2 cellular contexts compared by ENCODE assay signal in the genomic region with DNA sequence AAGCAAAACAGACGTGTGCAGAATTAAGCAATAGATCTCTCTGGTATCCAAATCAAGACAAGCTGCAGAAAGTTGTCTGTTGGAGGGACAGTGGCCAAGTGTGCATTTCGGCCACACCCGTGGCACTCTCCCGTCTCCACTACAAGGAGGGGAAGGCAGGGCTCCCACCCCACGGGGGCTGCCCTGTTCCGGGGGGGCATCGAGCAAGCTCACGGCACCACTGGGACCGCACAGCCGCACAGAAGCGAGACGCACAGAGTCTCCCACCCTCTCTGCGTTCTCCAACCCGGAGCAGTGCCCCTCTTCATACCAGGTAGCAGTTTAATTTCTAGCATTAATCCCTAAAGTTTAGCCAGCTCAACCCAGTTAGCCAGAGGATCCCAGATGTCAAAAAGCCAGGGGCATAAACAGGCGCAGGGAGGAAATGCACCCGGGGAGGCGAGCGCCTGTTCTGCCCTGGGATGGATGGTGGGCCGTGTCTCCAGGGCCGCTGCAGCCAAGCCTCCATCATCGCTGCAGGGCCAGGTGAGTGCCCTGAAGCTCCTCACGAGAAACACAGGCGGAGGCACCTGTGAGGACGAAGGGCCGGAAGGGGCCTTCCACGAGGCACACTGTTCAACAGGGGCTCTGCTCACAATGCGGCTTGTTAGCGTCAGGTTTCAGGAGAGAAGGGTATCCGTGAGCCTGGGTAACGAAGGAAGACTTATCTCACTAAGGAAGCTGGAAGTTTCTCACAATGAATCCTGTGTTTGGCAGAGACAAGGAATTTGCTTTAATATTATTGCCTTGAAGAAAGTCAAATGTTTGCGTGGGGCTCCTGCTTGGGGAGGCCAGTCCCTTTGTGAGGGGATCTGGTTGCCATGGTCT.
TF ChIP-seq lines count a peak whose summit lies in the region.

No MANE protein-coding gene starts in this region.

TF ChIP-seq in WTC11, 78 proteins besides CTCF, POLR2A, EP300 and RAD21:
- TF ChIP-seq NFATC4 (CRISPR knock-in tag; IDR thresholded peaks at IDR 0.05) (no peak), GRHL2 (CRISPR knock-in tag; IDR thresholded peaks at IDR 0.05; ENCODE audit: insufficient replicate concordance, severe bottlenecking) (no peak), TEAD1 (CRISPR knock-in tag; IDR thresholded peaks at IDR 0.05) (no peak), ZNF138 (CRISPR knock-in tag; conservative IDR thresholded peaks at IDR 0.05) (no peak), ATF1 (CRISPR knock-in tag; IDR thresholded peaks at IDR 0.05) (no peak), PREB (CRISPR knock-in tag; IDR thresholded peaks at IDR 0.05; ENCODE audit: borderline replicate concordance) (no peak), FOXP1 (CRISPR knock-in tag; IDR thresholded peaks at IDR 0.05; ENCODE audit: borderline replicate concordance) (no peak), TEAD4 (CRISPR knock-in tag; IDR thresholded peaks at IDR 0.05) (no peak)

TF ChIP-seq in H1, 55 proteins besides CTCF, POLR2A, EP300 and RAD21:
- TF ChIP-seq SIRT6 (IDR thresholded peaks at IDR 0.05; ENCODE audit: low read length) (no peak), NRF1 (IDR thresholded peaks at IDR 0.05; ENCODE audit: low read depth, low read length) (no peak)
TF ChIP-seq in H1: peak in this region for 0.
